In genomic region chr3:33417051-33417673, GRCh38 we compare ENCODE assay signal across 12 cellular contexts. TPM values are rescaled to one million over a fixed set of nuclear protein-coding genes. Genes with fewer than 3 reads are reported as not detected.
DNase-seq lines count a peak whose midpoint lies in the region; ATAC-seq and TF ChIP-seq lines count a peak whose summit lies in the region.
"Had no signal": no experiment of that assay in that cellular context is flagged by ENCODE, and none has a peak within 500 bp of the region (broad histone marks: within the 10 kb centered on the region; RNA-seq: fewer than 3 reads in every experiment).

No MANE protein-coding gene starts in this region.

- no peaks in the 10 kb centered on the region for H3K9me3 ChIP-seq in CD4-positive, alpha-beta memory T cell (ENCODE audit: control insufficient read depth in 1 of 2, low read length in 2 of 2)
- H3K9me3 ChIP-seq in HEK293 (ENCODE audit: control insufficient read depth, insufficient read depth, low read depth, low read length): no peaks in the 10 kb centered on the region

- intact Hi-C loops in CD4-positive, alpha-beta memory T cell (cut with micrococcal nuclease): no loop called here
- intact Hi-C loops in activated CD8-positive, alpha-beta T cell treated with anti-CD3 and anti-CD28 coated beads for 36 hours (cut with micrococcal nuclease): no loop called here

- ATAC-seq in activated CD8-positive, alpha-beta T cell treated with anti-CD3 and anti-CD28 coated beads for 36 hours: peak; percentile 74

- peaks cover 8% of the 10 kb centered on the region for H3K36me3 ChIP-seq in CD4-positive, alpha-beta memory T cell (ENCODE audit: insufficient read depth, low read length)
- H3K36me3 ChIP-seq in HEK293 (ENCODE audit: control insufficient read depth in 2 of 2, insufficient read depth in 1 of 2, low read length in 2 of 2): peaks cover 14 to 47% of the 10 kb centered on the region in 2 experiments; a peak in 2 of 3 replicates

- no peak overlapping the region for H3K27ac ChIP-seq in CD4-positive, alpha-beta memory T cell (ENCODE audit: low read depth, low read length)
- H3K27ac ChIP-seq in HEK293 (ENCODE audit: extremely low read depth, low read depth, low read length): no peak overlapping the region
- H3K27ac ChIP-seq: HL-60, WERI-Rb-1 had no signal

- H3K27me3 Mint-ChIP-seq in CD4-positive, alpha-beta memory T cell: no peaks in the 10 kb centered on the region
- H3K27me3 Mint-ChIP-seq in activated CD8-positive, alpha-beta T cell treated with anti-CD3 and anti-CD28 coated beads for 36 hours: no peaks in the 10 kb centered on the region

- H3K4me3 ChIP-seq in CD4-positive, alpha-beta memory T cell (ENCODE audit: low read length in 2 of 2): no peak overlapping the region
- no peak overlapping the region for H3K4me3 ChIP-seq in HEK293 (ENCODE audit: low read depth, low read length)

- CTCF ChIA-PET in CD4-positive, alpha-beta memory T cell (lab: Charles Lee; ENCODE audit: partially characterized antibody): no interaction called here
- CTCF ChIA-PET in HEK293 (lab: Yijun Ruan, JAX): interaction anchor here (0.6 to 0.7 kb wide), 3 partner anchors 19 to 339 kb away, joined by 3 read pairs; no protein-coding TSS in a partner anchor
- CTCF ChIA-PET in activated CD8-positive, alpha-beta T cell treated with anti-CD3 and anti-CD28 coated beads for 36 hours (lab: Charles Lee): no interaction called here

- POLR2A ChIA-PET in CD4-positive, alpha-beta memory T cell (lab: Charles Lee; ENCODE audit: partially characterized antibody): no interaction called here
- POLR2A ChIA-PET in HEK293 (lab: Yijun Ruan, JAX): no interaction called here
- POLR2A ChIA-PET in activated CD8-positive, alpha-beta T cell treated with anti-CD3 and anti-CD28 coated beads for 36 hours (lab: Charles Lee): no interaction called here

- H3K27ac Mint-ChIP-seq in CD4-positive, alpha-beta memory T cell: peak overlapping the region in 5 of 7 donors; percentile 1 to 68 (median 53)
- H3K27ac Mint-ChIP-seq in activated CD8-positive, alpha-beta T cell treated with anti-CD3 and anti-CD28 coated beads for 36 hours: peak overlapping the region; percentile 71

- no peak for DNase-seq in CD4-positive, alpha-beta memory T cell
- peak; percentile 55 for DNase-seq in activated CD8-positive, alpha-beta T cell treated with anti-CD3 and anti-CD28 coated beads for 36 hours
- DNase-seq in iris pigment epithelial cell (ENCODE audit: low read depth): peak; percentile 80
- no peak for DNase-seq in GM10266 (ENCODE audit: extremely low spot score)
- no peak for DNase-seq in KG1 (lab: John Stamatoyannopoulos, UW)
- no peak for DNase-seq in activated CD8-positive, alpha-beta memory T cell treated with anti-CD3 and anti-CD28 coated beads, Interleukin-2, amount 50 U/mL, for 48 hours
- DNase-seq: activated gamma-delta T cell treated with Interleukin-2 at 50 U/mL for 16 hours, NCI-H1048, NCI-H510A, WERI-Rb-1 had no signal

- H3K27me3 ChIP-seq in CD4-positive, alpha-beta memory T cell (ENCODE audit: insufficient read depth, low read length): no peaks in the 10 kb centered on the region

- peaks cover 57 to 70% of the 10 kb centered on the region in 2 donors for H3K36me3 Mint-ChIP-seq in CD4-positive, alpha-beta memory T cell
- peaks cover 54% of the 10 kb centered on the region for H3K36me3 Mint-ChIP-seq in activated CD8-positive, alpha-beta T cell treated with anti-CD3 and anti-CD28 coated beads for 36 hours (ENCODE audit: low read depth)

- H3K4me1 ChIP-seq in CD4-positive, alpha-beta memory T cell (ENCODE audit: insufficient read depth, low read length): no peaks in the 10 kb centered on the region
- no peaks in the 10 kb centered on the region for H3K4me1 ChIP-seq in HEK293 (ENCODE audit: control insufficient read depth, insufficient read depth, low read length)

- H3K4me3 Mint-ChIP-seq in CD4-positive, alpha-beta memory T cell: no peak overlapping the region
- no peak overlapping the region for H3K4me3 Mint-ChIP-seq in activated CD8-positive, alpha-beta T cell treated with anti-CD3 and anti-CD28 coated beads for 36 hours

- TF ChIP-seq CTCF in HEK293 (tag by site-specific recombination; IDR thresholded peaks at IDR 0.05) (no peak), GM10266 (IDR thresholded peaks at IDR 0.05; ENCODE audit: control insufficient read depth, insufficient read depth, low read depth, missing control alignments) (no peak)
- TF ChIP-seq CTCF in activated CD8-positive, alpha-beta T cell treated with anti-CD3 and anti-CD28 coated beads for 36 hours (IDR thresholded peaks at IDR 0.05): no peak

- H3K4me1 Mint-ChIP-seq in CD4-positive, alpha-beta memory T cell: peaks cover 10 to 18% (median 11%) of the 10 kb centered on the region in 4 donors
- H3K4me1 Mint-ChIP-seq in activated CD8-positive, alpha-beta T cell treated with anti-CD3 and anti-CD28 coated beads for 36 hours (ENCODE audit: low read depth): peaks cover 24% of the 10 kb centered on the region

- no peaks in the 10 kb centered on the region for H3K9me3 Mint-ChIP-seq in CD4-positive, alpha-beta memory T cell
- no peaks in the 10 kb centered on the region for H3K9me3 Mint-ChIP-seq in activated CD8-positive, alpha-beta T cell treated with anti-CD3 and anti-CD28 coated beads for 36 hours

TF ChIP-seq in HEK293, 187 proteins besides CTCF, POLR2A, EP300 and RAD21:
- TF ChIP-seq ZNF146 (tag by site-specific recombination; IDR thresholded peaks at IDR 0.05): peak; percentile 93
- TF ChIP-seq PRDM6 (tag by site-specific recombination; IDR thresholded peaks at IDR 0.05): 0 out of 2 replicates have a peak, but pooled peaks have one; percentile 19
- no peak for TF ChIP-seq ZBTB48 (tag by site-specific recombination; IDR thresholded peaks at IDR 0.05)

RNA-seq across cellular contexts. Expression of gene UBP1, which starts 23.0 kb away (rescaled TPM):
- 10 to 100 TPM; 91.8 to 94.1 TPM for total RNA-seq in CD4-positive, alpha-beta memory T cell
- polyA plus RNA-seq in CD4-positive, alpha-beta memory T cell: 10 to 100 TPM in 1 of 2 donors, 1 to 10 TPM in 1; 7.0 to 14.5 TPM
- 10 to 100 TPM; 51.2 to 56.2 TPM for total RNA-seq in activated CD8-positive, alpha-beta T cell treated with anti-CD3 and anti-CD28 coated beads for 36 hours

Comparison
In these comparisons a context has a peak if more than half of its experiments do, and no peak if none do; other contexts are left out.
1. DNase-seq: peak in activated CD8-positive, alpha-beta T cell treated with anti-CD3 and anti-CD28 coated beads for 36 hours (single experiment) and iris pigment epithelial cell (single experiment); none in CD4-positive, alpha-beta memory T cell (0 of 5), GM10266 (single experiment), KG1 (single experiment) and activated CD8-positive, alpha-beta memory T cell treated with anti-CD3 and anti-CD28 coated beads, Interleukin-2, amount 50 U/mL, for 48 hours (single experiment).